ENCODE assay signal across 1 cellular context in the genomic region with DNA sequence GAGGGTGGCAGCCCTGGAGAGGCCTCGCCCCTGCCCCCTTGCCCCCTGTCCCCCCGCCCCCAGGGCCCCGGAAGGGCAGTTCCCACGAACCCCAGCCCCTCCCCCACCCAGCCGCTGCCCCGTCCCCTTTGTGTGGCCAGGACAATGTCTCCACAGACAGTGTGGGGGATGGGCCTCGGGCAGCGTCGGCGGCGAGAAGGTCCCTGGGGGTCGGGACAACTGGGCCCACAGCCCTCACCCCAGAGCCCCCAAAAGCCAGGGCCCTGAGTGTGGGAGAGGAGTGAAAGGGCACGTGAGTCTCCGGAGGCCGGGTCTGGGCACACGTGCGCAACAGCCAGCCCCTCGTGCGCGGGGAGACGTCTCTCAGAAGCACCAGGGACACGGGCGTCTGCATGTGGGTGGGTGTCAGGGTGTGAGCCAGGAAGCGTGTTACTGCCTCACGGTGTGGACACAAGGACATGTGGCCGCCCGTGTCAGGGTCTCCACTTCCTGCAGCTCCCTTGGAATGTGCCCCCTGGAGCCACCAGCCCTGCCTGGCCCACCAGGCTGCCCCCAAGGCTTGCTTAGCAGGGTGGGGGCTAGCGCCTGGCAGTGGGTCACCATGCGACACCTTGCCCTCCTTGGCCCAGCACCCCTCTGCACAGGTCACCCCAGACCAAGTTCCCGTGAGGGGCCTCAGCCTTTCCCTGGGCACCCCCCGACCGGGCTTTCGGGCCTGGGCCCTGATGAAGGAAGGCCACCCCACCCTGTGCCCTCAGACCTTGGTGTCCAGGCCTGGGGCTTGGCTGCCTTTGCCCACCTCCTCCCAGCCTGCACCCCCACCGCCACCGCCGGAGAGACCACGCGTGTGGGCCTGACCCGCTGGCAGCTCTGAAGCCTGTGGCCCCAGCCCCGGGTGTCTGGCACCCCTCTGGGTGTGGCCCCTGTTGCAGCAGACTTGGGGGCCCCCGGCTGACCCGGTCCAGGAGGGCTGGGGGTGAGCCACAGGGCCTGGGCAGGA.
TF ChIP-seq lines count a peak whose summit lies in the region.

No MANE protein-coding gene starts in this region.

TF ChIP-seq in GM23338, 12 proteins besides CTCF, POLR2A, EP300 and RAD21 (continued from another document):
- TF ChIP-seq ZNF462 (CRISPR knock-in tag; IDR thresholded peaks at IDR 0.05) (no peak), EZH2 (IDR thresholded peaks at IDR 0.05; ENCODE audit: low read depth, unreplicated experiment) (no peak), STAT1 (IDR thresholded peaks at IDR 0.05; ENCODE audit: unreplicated experiment) (no peak), ZNF114 (CRISPR knock-in tag; IDR thresholded peaks at IDR 0.05) (no peak), EZH2phosphoT487 (IDR thresholded peaks at IDR 0.05; ENCODE audit: unreplicated experiment) (no peak), POLR2AphosphoS5 (IDR thresholded peaks at IDR 0.05; ENCODE audit: low read depth) (no peak), JUNB (IDR thresholded peaks at IDR 0.05; ENCODE audit: unreplicated experiment) (no peak), CREB1 (CRISPR knock-in tag; IDR thresholded peaks at IDR 0.05; ENCODE audit: low read depth) (no peak), REST (IDR thresholded peaks at IDR 0.05; ENCODE audit: unreplicated experiment) (no peak), NANOG (IDR thresholded peaks at IDR 0.05; ENCODE audit: borderline replicate concordance) (no peak)
- TF ChIP-seq, protein P1, sequence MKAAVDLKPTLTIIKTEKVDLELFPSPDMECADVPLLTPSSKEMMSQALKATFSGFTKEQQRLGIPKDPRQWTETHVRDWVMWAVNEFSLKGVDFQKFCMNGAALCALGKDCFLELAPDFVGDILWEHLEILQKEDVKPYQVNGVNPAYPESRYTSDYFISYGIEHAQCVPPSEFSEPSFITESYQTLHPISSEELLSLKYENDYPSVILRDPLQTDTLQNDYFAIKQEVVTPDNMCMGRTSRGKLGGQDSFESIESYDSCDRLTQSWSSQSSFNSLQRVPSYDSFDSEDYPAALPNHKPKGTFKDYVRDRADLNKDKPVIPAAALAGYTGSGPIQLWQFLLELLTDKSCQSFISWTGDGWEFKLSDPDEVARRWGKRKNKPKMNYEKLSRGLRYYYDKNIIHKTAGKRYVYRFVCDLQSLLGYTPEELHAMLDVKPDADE (IDR thresholded peaks at IDR 0.05): no peak
